ENCODE assay signal across 38 cellular contexts in genomic region chr4:128029907-128030306, GRCh38.
"Had no signal": no experiment of that assay in that cellular context is flagged by ENCODE, and none has a peak within 500 bp of the region (broad histone marks: within the 10 kb centered on the region; RNA-seq: fewer than 3 reads in every experiment).

No MANE protein-coding gene starts in this region.

- H3K27ac Mint-ChIP-seq: activated naive CD4-positive, alpha-beta T cell treated with anti-CD3 and anti-CD28 coated beads for 36 hours; activated naive CD4-positive, alpha-beta T cell treated with anti-CD3 and anti-CD28 coated beads, Interleukin-2, amount 10 ng/mL, durations not matched to agents 7 days and 5 days; activated naive CD4-positive, alpha-beta T cell treated with anti-CD3 and anti-CD28 coated beads, Interleukin-2, amount 50 U/mL, for 24 hours; activated naive CD4-positive, alpha-beta T cell treated with anti-CD3 and anti-CD28 coated beads, Interleukin-2, amount 50 U/mL, for 72 hours; activated naive CD8-positive, alpha-beta T cell; activated naive CD8-positive, alpha-beta T cell treated with anti-CD3 and anti-CD28 coated beads for 36 hours; activated naive CD8-positive, alpha-beta T cell treated with anti-CD3 and anti-CD28 coated beads, Interleukin-2, amount 10 ng/mL, durations not matched to agents 7 days and 5 days; activated naive CD8-positive, alpha-beta T cell treated with anti-CD3 and anti-CD28 coated beads, Interleukin-2, amount 50 U/mL, for 24 hours; activated T-cell treated with anti-CD3 and anti-CD28 coated beads, Interleukin-2, amount 50 U/mL, for 72 hours; activated T-helper 1 cell treated with anti-CD3 and anti-CD28 coated beads, Interleukin-12 subunit alpha, Interleukin-12 subunit beta, Interleukin-2, Interleukin-4 antibody, amounts not matched to agents 30 ng/mL and 10 ng/mL and 1 ng/mL, durations not matched to agents 14 hours and 24 hours and 36 hours; activated T-helper 17 cell treated with anti-CD3 and anti-CD28 coated beads, Interleukin-2, amount 50 U/mL, for 72 hours; activated T-helper 2 cell treated with anti-CD3 and anti-CD28 coated beads, Interferon-gamma antibody, Interleukin-2, Interleukin-4, amounts not matched to agents 10 μg/mL and 5 μg/mL and 100 μg/mL, durations not matched to agents 14 hours and 24 hours and 36 hours; brain had no signal

- DNase-seq: activated effector memory CD4-positive, alpha-beta T cell treated with anti-CD3 and anti-CD28 coated beads, Interleukin-2, amount 50 U/mL, for 16 hours; activated effector memory CD4-positive, alpha-beta T cell treated with Interleukin-2 at 50 U/mL for 16 hours; activated gamma-delta T cell; activated gamma-delta T cell treated with Interleukin-2 at 50 U/mL for 16 hours; activated naive CD4-positive, alpha-beta T cell; activated naive CD4-positive, alpha-beta T cell treated with anti-CD3 and anti-CD28 coated beads for 36 hours; activated naive CD4-positive, alpha-beta T cell treated with anti-CD3 and anti-CD28 coated beads, Interleukin-2, amount 10 ng/mL, durations not matched to agents 7 days and 5 days; activated naive CD4-positive, alpha-beta T cell treated with anti-CD3 and anti-CD28 coated beads, Interleukin-2, amount 50 U/mL, for 16 hours; activated naive CD4-positive, alpha-beta T cell treated with Interleukin-2 at 50 U/mL for 16 hours; activated naive CD8-positive, alpha-beta T cell treated with anti-CD3 and anti-CD28 coated beads for 36 hours; activated naive CD8-positive, alpha-beta T cell treated with anti-CD3 and anti-CD28 coated beads, Interleukin-2, amount 10 ng/mL, durations not matched to agents 7 days and 5 days; activated naive CD8-positive, alpha-beta T cell treated with anti-CD3 and anti-CD28 coated beads, Interleukin-2, amount 50 U/mL, for 24 hours; activated T-cell treated with anti-CD3 and anti-CD28 coated beads, Interleukin-2, amount 50 U/mL, for 4 hours; activated T-cell treated with anti-CD3 and anti-CD28 coated beads, Interleukin-2, amount 50 U/mL, for 48 hours; activated T-cell treated with anti-CD3 and anti-CD28 coated beads, Interleukin-2, amount 50 U/mL, for 72 hours; adrenal gland; amniotic stem cell; amygdala; anterior cingulate cortex; aorta; body of pancreas; brain microvascular endothelial cell; caudate nucleus; central memory CD4-positive, alpha-beta T cell; cerebellar nuclear complex had no signal

- FAIRE-seq: astrocyte, bronchial epithelial cell had no signal

- H3K27me3 Mint-ChIP-seq: activated naive CD4-positive, alpha-beta T cell treated with anti-CD3 and anti-CD28 coated beads, Interleukin-2, amount 10 ng/mL, durations not matched to agents 7 days and 5 days; activated naive CD4-positive, alpha-beta T cell treated with anti-CD3 and anti-CD28 coated beads, Interleukin-2, amount 50 U/mL, for 24 hours; activated naive CD8-positive, alpha-beta T cell; activated naive CD8-positive, alpha-beta T cell treated with anti-CD3 and anti-CD28 coated beads for 36 hours; activated naive CD8-positive, alpha-beta T cell treated with anti-CD3 and anti-CD28 coated beads, Interleukin-2, amount 10 ng/mL, durations not matched to agents 7 days and 5 days; activated naive CD8-positive, alpha-beta T cell treated with anti-CD3 and anti-CD28 coated beads, Interleukin-2, amount 50 U/mL, for 24 hours; activated T-helper 17 cell treated with anti-CD3 and anti-CD28 coated beads, Interleukin-2, amount 50 U/mL, for 72 hours; brain; central memory CD8-positive, alpha-beta T cell had no signal

- ATAC-seq: activated naive CD4-positive, alpha-beta T cell treated with anti-CD3 and anti-CD28 coated beads, Interleukin-2, amount 50 U/mL, for 72 hours; activated naive CD8-positive, alpha-beta T cell treated with anti-CD3 and anti-CD28 coated beads, Interleukin-2, amount 50 U/mL, for 24 hours; activated T-cell treated with anti-CD3 and anti-CD28 coated beads, Interleukin-2, amount 50 U/mL, for 4 hours; activated T-cell treated with anti-CD3 and anti-CD28 coated beads, Interleukin-2, amount 50 U/mL, for 72 hours; activated T-helper 17 cell treated with anti-CD3 and anti-CD28 coated beads, Interleukin-2, amount 50 U/mL, for 72 hours; body of pancreas had no signal

- H3K36me3 ChIP-seq: breast epithelium had no signal

- H3K9me3 Mint-ChIP-seq: activated naive CD4-positive, alpha-beta T cell treated with anti-CD3 and anti-CD28 coated beads for 36 hours; activated naive CD4-positive, alpha-beta T cell treated with anti-CD3 and anti-CD28 coated beads, Interleukin-2, amount 10 ng/mL, durations not matched to agents 7 days and 5 days; activated naive CD4-positive, alpha-beta T cell treated with anti-CD3 and anti-CD28 coated beads, Interleukin-2, amount 50 U/mL, for 24 hours; activated naive CD4-positive, alpha-beta T cell treated with anti-CD3 and anti-CD28 coated beads, Interleukin-2, amount 50 U/mL, for 72 hours; activated naive CD8-positive, alpha-beta T cell treated with anti-CD3 and anti-CD28 coated beads for 36 hours; activated naive CD8-positive, alpha-beta T cell treated with anti-CD3 and anti-CD28 coated beads, Interleukin-2, amount 10 ng/mL, durations not matched to agents 7 days and 5 days; activated naive CD8-positive, alpha-beta T cell treated with anti-CD3 and anti-CD28 coated beads, Interleukin-2, amount 50 U/mL, for 24 hours; activated T-cell treated with anti-CD3 and anti-CD28 coated beads, Interleukin-2, amount 50 U/mL, for 4 hours; activated T-cell treated with anti-CD3 and anti-CD28 coated beads, Interleukin-2, amount 50 U/mL, for 72 hours; activated T-helper 1 cell treated with anti-CD3 and anti-CD28 coated beads, Interleukin-12 subunit alpha, Interleukin-12 subunit beta, Interleukin-2, Interleukin-4 antibody, amounts not matched to agents 30 ng/mL and 10 ng/mL and 1 ng/mL, durations not matched to agents 14 hours and 24 hours and 36 hours; activated T-helper 17 cell treated with anti-CD3 and anti-CD28 coated beads, Interleukin-2, amount 50 U/mL, for 72 hours; activated T-helper 2 cell treated with anti-CD3 and anti-CD28 coated beads, Interferon-gamma antibody, Interleukin-2, Interleukin-4, amounts not matched to agents 10 μg/mL and 5 μg/mL and 100 μg/mL, durations not matched to agents 14 hours and 24 hours and 36 hours; central memory CD8-positive, alpha-beta T cell had no signal

- H3K4me3 ChIP-seq: adrenal gland, ascending aorta, body of pancreas, breast epithelium, cardiac muscle cell had no signal

- H3K27ac ChIP-seq: adrenal gland, ascending aorta, body of pancreas, brain microvascular endothelial cell, breast epithelium, cardiac muscle cell had no signal

- H3K27me3 ChIP-seq: adrenal gland, ascending aorta, body of pancreas, brain microvascular endothelial cell, breast epithelium, cardiac muscle cell had no signal

- H3K4me1 ChIP-seq: adrenal gland, ascending aorta, body of pancreas, breast epithelium had no signal

- H3K9me3 ChIP-seq: adrenal gland, ascending aorta, body of pancreas, breast epithelium had no signal

- H3K4me3 Mint-ChIP-seq: activated naive CD4-positive, alpha-beta T cell treated with anti-CD3 and anti-CD28 coated beads for 36 hours; activated naive CD4-positive, alpha-beta T cell treated with anti-CD3 and anti-CD28 coated beads, Interleukin-2, amount 10 ng/mL, durations not matched to agents 7 days and 5 days; activated naive CD4-positive, alpha-beta T cell treated with anti-CD3 and anti-CD28 coated beads, Interleukin-2, amount 50 U/mL, for 24 hours; activated naive CD8-positive, alpha-beta T cell; activated naive CD8-positive, alpha-beta T cell treated with anti-CD3 and anti-CD28 coated beads for 36 hours; activated naive CD8-positive, alpha-beta T cell treated with anti-CD3 and anti-CD28 coated beads, Interleukin-2, amount 10 ng/mL, durations not matched to agents 7 days and 5 days; activated naive CD8-positive, alpha-beta T cell treated with anti-CD3 and anti-CD28 coated beads, Interleukin-2, amount 50 U/mL, for 24 hours; activated T-cell treated with anti-CD3 and anti-CD28 coated beads, Interleukin-2, amount 50 U/mL, for 4 hours; activated T-cell treated with anti-CD3 and anti-CD28 coated beads, Interleukin-2, amount 50 U/mL, for 72 hours; activated T-helper 1 cell treated with anti-CD3 and anti-CD28 coated beads, Interleukin-12 subunit alpha, Interleukin-12 subunit beta, Interleukin-2, Interleukin-4 antibody, amounts not matched to agents 30 ng/mL and 10 ng/mL and 1 ng/mL, durations not matched to agents 14 hours and 24 hours and 36 hours; activated T-helper 17 cell treated with anti-CD3 and anti-CD28 coated beads, Interleukin-2, amount 50 U/mL, for 72 hours; brain; central memory CD8-positive, alpha-beta T cell had no signal

- H3K4me1 Mint-ChIP-seq: activated naive CD4-positive, alpha-beta T cell treated with anti-CD3 and anti-CD28 coated beads, Interleukin-2, amount 10 ng/mL, durations not matched to agents 7 days and 5 days; activated naive CD4-positive, alpha-beta T cell treated with anti-CD3 and anti-CD28 coated beads, Interleukin-2, amount 50 U/mL, for 24 hours; activated naive CD8-positive, alpha-beta T cell treated with anti-CD3 and anti-CD28 coated beads for 36 hours; activated naive CD8-positive, alpha-beta T cell treated with anti-CD3 and anti-CD28 coated beads, Interleukin-2, amount 10 ng/mL, durations not matched to agents 7 days and 5 days; activated naive CD8-positive, alpha-beta T cell treated with anti-CD3 and anti-CD28 coated beads, Interleukin-2, amount 50 U/mL, for 24 hours; activated T-helper 17 cell treated with anti-CD3 and anti-CD28 coated beads, Interleukin-2, amount 50 U/mL, for 72 hours; brain; central memory CD8-positive, alpha-beta T cell had no signal
